In the genomic region with DNA sequence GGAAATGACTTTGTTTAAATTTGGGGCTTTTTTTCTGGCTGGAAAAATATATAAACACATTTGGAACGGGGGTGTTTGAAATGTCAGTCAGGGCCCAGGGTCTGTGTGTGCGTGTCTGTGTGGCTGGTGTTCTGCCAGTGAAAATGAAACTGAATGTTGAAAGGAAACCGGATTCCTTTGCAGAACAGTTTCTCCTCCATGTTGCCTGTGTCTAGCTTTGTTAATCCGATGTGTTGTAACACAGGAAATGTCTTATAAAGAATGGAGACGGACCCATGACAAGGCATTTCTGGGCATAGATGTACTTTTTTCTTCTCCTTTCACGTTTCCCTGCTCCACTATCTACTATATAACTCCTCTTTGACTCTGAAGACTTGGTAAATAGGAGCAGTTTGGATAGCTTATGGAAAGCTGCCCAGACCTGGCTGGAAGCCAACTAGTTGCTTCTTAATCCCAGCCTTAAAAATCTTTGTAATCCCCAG, we compare ENCODE assay signal across 8 cellular contexts. TPM values are rescaled to one million over a fixed set of nuclear protein-coding genes. Genes with fewer than 3 reads are reported as not detected.
DNase-seq lines count a peak whose midpoint lies in the region; ATAC-seq and TF ChIP-seq lines count a peak whose summit lies in the region.

No MANE protein-coding gene starts in this region.

- no peaks in the 10 kb centered on the region for H3K27me3 Mint-ChIP-seq in activated CD8-positive, alpha-beta T cell treated with anti-CD3 and anti-CD28 coated beads for 36 hours

- H3K36me3 ChIP-seq in MM.1S (replicated peaks; ENCODE audit: insufficient read depth, low read length) = no peaks in the 10 kb centered on the region

- POLR2A ChIA-PET in activated CD8-positive, alpha-beta T cell treated with anti-CD3 and anti-CD28 coated beads for 36 hours (lab: Charles Lee) = interaction anchor here (1.1 to 1.5 kb wide), 4 partner anchors 10 to 182 kb away, joined by 3 to 6 read pairs (median 4); a partner anchor contains a TSS

- no peaks in the 10 kb centered on the region for H3K9me2 ChIP-seq in MM.1S (replicated peaks; ENCODE audit: insufficient read depth, low read length)

- intact Hi-C loops in activated CD8-positive, alpha-beta T cell treated with anti-CD3 and anti-CD28 coated beads for 36 hours (cut with micrococcal nuclease) = no loop called here

- TF ChIP-seq CTCF in MM.1S (IDR thresholded peaks at IDR 0.05; ENCODE audit: low read length) = no peak
- no peak for TF ChIP-seq CTCF in activated CD8-positive, alpha-beta T cell treated with anti-CD3 and anti-CD28 coated beads for 36 hours (IDR thresholded peaks at IDR 0.05)
- no peak for TF ChIP-seq CTCF in omental fat pad (IDR thresholded peaks at IDR 0.05)

- H3K27ac ChIP-seq in MM.1S (ENCODE audit: low read length) (peak overlapping the region; percentile 84), epithelial cell of prostate (peak overlapping the region; percentile 99)

- peak overlapping the region; percentile 56 for H3K4me3 ChIP-seq in MM.1S (ENCODE audit: low read length)

- 0 out of 2 replicates have a peak overlapping the region, but pooled peaks have one; percentile 49 for H2AFZ ChIP-seq in MM.1S (ENCODE audit: low read length)

- H3K79me2 ChIP-seq in MM.1S (ENCODE audit: low read length) = peaks cover 64% of the 10 kb centered on the region

- H3K4me3 Mint-ChIP-seq in activated CD8-positive, alpha-beta T cell treated with anti-CD3 and anti-CD28 coated beads for 36 hours = peak overlapping the region; percentile 71

- ATAC-seq in GM21717 (IDR thresholded peaks at IDR 0.05; ENCODE audit: unreplicated experiment) (peak; percentile 66), omental fat pad (ENCODE audit: low FRiP score) (peak; percentile 26)
- peak; percentile 76 for ATAC-seq in activated CD8-positive, alpha-beta T cell treated with anti-CD3 and anti-CD28 coated beads for 36 hours

- H3K9me3 Mint-ChIP-seq in activated CD8-positive, alpha-beta T cell treated with anti-CD3 and anti-CD28 coated beads for 36 hours = no peaks in the 10 kb centered on the region

- no peaks in the 10 kb centered on the region for H3K27me3 ChIP-seq in MM.1S (replicated peaks; ENCODE audit: insufficient read depth, low read length)

- H4K20me1 ChIP-seq in MM.1S (ENCODE audit: insufficient read depth, low read length) = no peaks in the 10 kb centered on the region

- H3K27ac Mint-ChIP-seq in activated CD8-positive, alpha-beta T cell treated with anti-CD3 and anti-CD28 coated beads for 36 hours = peak overlapping the region; percentile 94

- H3K9ac ChIP-seq in MM.1S (ENCODE audit: low read length) = peak overlapping the region; percentile 41

- CTCF ChIA-PET in activated CD8-positive, alpha-beta T cell treated with anti-CD3 and anti-CD28 coated beads for 36 hours (lab: Charles Lee) = interaction anchor here (0.7 to 2.0 kb wide), 5 partner anchors 24 to 207 kb away, joined by 3 to 7 read pairs (median 5); no protein-coding TSS in a partner anchor

- H3K4me1 Mint-ChIP-seq in activated CD8-positive, alpha-beta T cell treated with anti-CD3 and anti-CD28 coated beads for 36 hours (ENCODE audit: low read depth) = peaks cover 60% of the 10 kb centered on the region

- DNase-seq in GM04504 (ENCODE audit: low read depth) (peak; percentile 77), MM.1S (peak; percentile 89), epithelial cell of prostate (ENCODE audit: low read depth, low spot score) (no peak), omental fat pad (ENCODE audit: low spot score) (no peak), ureter (ENCODE audit: low spot score) (peak; percentile 69), NCI-H146 treated with DMSO at 0.1 percent for 48 hours (lab: John Stamatoyannopoulos, UW; ENCODE audit: unreplicated experiment) (no peak)
- DNase-seq in activated CD8-positive, alpha-beta T cell treated with anti-CD3 and anti-CD28 coated beads for 36 hours = peak; percentile 77

- H3K9me3 ChIP-seq in MM.1S (replicated peaks; ENCODE audit: insufficient read depth, low read length) = no peaks in the 10 kb centered on the region

- H3K36me3 Mint-ChIP-seq in activated CD8-positive, alpha-beta T cell treated with anti-CD3 and anti-CD28 coated beads for 36 hours (ENCODE audit: low read depth) = peaks cover 41% of the 10 kb centered on the region

- H3F3A ChIP-seq in MM.1S (ENCODE audit: insufficient read depth, low read length) = peaks cover 41% of the 10 kb centered on the region

- H3K4me1 ChIP-seq in MM.1S (ENCODE audit: low read length) = peaks cover 19% of the 10 kb centered on the region

- peak overlapping the region; percentile 88 for H3K4me2 ChIP-seq in MM.1S (ENCODE audit: low read depth, low read length)

RNA-seq across cellular contexts. Expression of a gene that starts 2.8 kb away (rescaled TPM):
- total RNA-seq in activated CD8-positive, alpha-beta T cell treated with anti-CD3 and anti-CD28 coated beads for 36 hours = 10 to 100 TPM; 84.3 to 87.3 TPM
- total RNA-seq in omental fat pad (10 to 100 TPM; 67.0 to 90.3 (median 84.1) TPM), ureter (51.6 TPM)

RNA-seq across cellular contexts. Expression of a gene that starts 50.4 kb away (rescaled TPM):
- 10 to 100 TPM; 43.3 to 46.9 TPM for total RNA-seq in activated CD8-positive, alpha-beta T cell treated with anti-CD3 and anti-CD28 coated beads for 36 hours
- total RNA-seq in omental fat pad (10 to 100 TPM; 68.1 to 95.9 (median 82.5) TPM), ureter (34.1 TPM)

Comparison
In these comparisons a context has a peak if more than half of its experiments do, and no peak if none do; other contexts are left out.
1. DNase-seq: peak in GM04504 (single experiment), MM.1S (single experiment), activated CD8-positive, alpha-beta T cell treated with anti-CD3 and anti-CD28 coated beads for 36 hours (single experiment) and ureter (single experiment); none in epithelial cell of prostate (single experiment), omental fat pad (single experiment) and NCI-H146 treated with DMSO at 0.1 percent for 48 hours (single experiment).
2. ATAC-seq: peak in every context shown above with its lines; median percentile 76 in activated CD8-positive, alpha-beta T cell treated with anti-CD3 and anti-CD28 coated beads for 36 hours; 66 in GM21717; 26 in omental fat pad.